Comparison of ENCODE assay signal across 1 cellular context in genomic region chr11:111309516-111309915, GRCh38.
TF ChIP-seq lines count a peak whose summit lies in the region.

No MANE protein-coding gene starts in this region.

TF ChIP-seq in WTC11, 78 proteins besides CTCF, POLR2A, EP300 and RAD21 (continued from another document):
- no peak for TF ChIP-seq FOXP1 (CRISPR knock-in tag; IDR thresholded peaks at IDR 0.05; ENCODE audit: borderline replicate concordance)
- TF ChIP-seq HMGXB4 (CRISPR knock-in tag; IDR thresholded peaks at IDR 0.05), result no peak
